ENCODE assay signal across 2 cellular contexts in genomic region chr17:19363114-19363438, GRCh38.
TF ChIP-seq lines count a peak whose summit lies in the region.

No MANE protein-coding gene starts in this region.

TF ChIP-seq in H1, 55 proteins besides CTCF, POLR2A, EP300 and RAD21:
- TF ChIP-seq TCF12 (IDR thresholded peaks at IDR 0.05; ENCODE audit: low read depth, low read length) (peak; percentile 71; the same call in 1 of the 2 replicates), POLR2AphosphoS5 (IDR thresholded peaks at IDR 0.05; ENCODE audit: low read depth, low read length) (0 out of 2 replicates have a peak, but pooled peaks have one; percentile 7), FOSL1 (IDR thresholded peaks at IDR 0.05; ENCODE audit: insufficient read depth, low read depth, low read length) (no peak), NANOG (IDR thresholded peaks at IDR 0.05; ENCODE audit: insufficient read depth, low read depth, low read length, poor library complexity, severe bottlenecking) (no peak), KDM1A (IDR thresholded peaks at IDR 0.05; ENCODE audit: borderline replicate concordance, low read length) (no peak), CHD1 (IDR thresholded peaks at IDR 0.05; ENCODE audit: low read depth, low read length) (no peak), GABPA (IDR thresholded peaks at IDR 0.05; ENCODE audit: borderline replicate concordance, insufficient read depth, low read length) (0 out of 2 replicates have a peak, but pooled peaks have one; percentile 38)

TF ChIP-seq in GM12891, 5 proteins besides CTCF, POLR2A, EP300 and RAD21:
- TF ChIP-seq POLR2AphosphoS5 (IDR thresholded peaks at IDR 0.05; ENCODE audit: low read depth, low read length) (no peak), PAX5 (IDR thresholded peaks at IDR 0.05; ENCODE audit: insufficient read depth, low read length, severe bottlenecking) (no peak), SPI1 (IDR thresholded peaks at IDR 0.05; ENCODE audit: low read depth, low read length) (no peak), POU2F2 (IDR thresholded peaks at IDR 0.05; ENCODE audit: low read depth, low read length) (no peak), TAF1 (IDR thresholded peaks at IDR 0.05; ENCODE audit: low read depth, low read length) (no peak)
